7 cellular contexts compared by ENCODE assay signal in the genomic region with DNA sequence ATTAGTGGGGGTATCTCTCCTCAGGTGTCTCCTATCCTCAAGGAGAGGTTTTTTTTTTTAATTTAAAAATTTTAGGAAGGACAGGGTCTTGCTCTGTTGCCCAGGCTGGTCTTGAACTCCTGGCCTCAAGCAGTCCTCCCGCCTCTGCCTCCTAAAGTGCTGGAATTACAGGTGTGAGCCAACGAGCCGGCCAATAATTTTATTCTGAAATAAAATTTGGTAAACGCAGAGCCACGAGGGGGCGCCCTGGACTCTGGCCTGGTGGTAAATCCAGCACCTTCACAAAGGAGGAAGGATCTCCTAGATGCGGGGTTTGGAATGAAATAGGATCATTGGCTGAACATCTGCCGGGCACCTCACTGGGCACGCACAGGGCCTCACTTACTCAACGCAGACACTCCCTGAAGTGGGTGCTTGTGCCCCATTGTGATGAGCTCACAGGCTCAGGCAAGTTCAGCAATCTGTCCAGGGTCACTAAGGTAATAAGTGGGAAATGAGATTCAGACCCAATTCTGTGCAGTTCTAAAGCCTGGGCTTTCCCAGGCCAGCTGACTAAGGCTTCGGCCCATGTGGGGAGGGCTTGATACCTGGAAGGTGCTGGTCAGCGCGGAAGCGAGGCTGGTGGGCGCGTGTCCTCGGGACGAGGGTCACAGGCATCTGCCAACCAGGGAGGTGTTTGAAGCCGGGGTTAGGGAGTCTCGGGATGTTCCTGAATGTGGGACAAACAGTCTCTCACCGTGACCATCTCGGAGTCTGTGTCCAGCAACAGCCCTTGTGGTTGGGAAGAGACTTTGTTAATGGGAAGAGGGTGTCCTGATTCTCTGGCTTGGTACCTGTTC. TPM values are rescaled to one million over a fixed set of nuclear protein-coding genes. Genes with fewer than 3 reads are reported as not detected.
A peak's percentile ranks its signal among the peaks of the same experiment; 100 is the strongest.
DNase-seq lines count a peak whose midpoint lies in the region; ATAC-seq, FAIRE-seq and TF ChIP-seq lines count a peak whose summit lies in the region.

No MANE protein-coding gene starts in this region.

- H4K8ac ChIP-seq in IMR-90 (ENCODE audit: low read depth in 2 of 2, low read length in 2 of 2) = no peak overlapping the region

- no peaks in the 10 kb centered on the region for H4K20me1 ChIP-seq in IMR-90 (ENCODE audit: insufficient read depth, low read length)

- no TSS peak for BruUV-seq in IMR-90 (replicated peaks; lab: Mats Ljungman, UMichigan)

- H2AK5ac ChIP-seq in IMR-90 (ENCODE audit: low read depth, low read length) = no peak overlapping the region

- dilution Hi-C loops in IMR-90 (cut with HindIII; ENCODE audit: low sequenced_read_pairs, unreplicated experiment) = no loop called here

- no peak overlapping the region for H3K27ac Mint-ChIP-seq in nephron

- in situ Hi-C loops in IMR-90 (cut with MboI; ENCODE audit: low sequenced_read_pairs) = no loop called here

- H3K4me3 ChIP-seq in IMR-90 (ENCODE audit: insufficient read depth, low read depth, low read length) (no peak overlapping the region), bronchial epithelial cell (ENCODE audit: low read depth, low read length) (no peak overlapping the region)

- DNase-seq in EH (ENCODE audit: low read depth) (peak; percentile 25), IMR-90 (no peak), SK-N-DZ (ENCODE audit: low spot score) (peak; percentile 54), bronchial epithelial cell (ENCODE audit: low read depth) (peak; percentile 42), pons (ENCODE audit: low spot score) (no peak)

- CTCF ChIA-PET in IMR-90 (lab: Yijun Ruan, JAX) = interaction anchor here (0.7 kb wide), 1 partner anchor 192 kb away, joined by 3 read pairs; no protein-coding TSS in a partner anchor

- no peak overlapping the region for H2AK9ac ChIP-seq in IMR-90 (replicated peaks; ENCODE audit: low read depth, low read length, poor library complexity)

- H3K27ac ChIP-seq in IMR-90 (ENCODE audit: insufficient read depth, low read length) = no peak overlapping the region

- H4K5ac ChIP-seq in IMR-90 (ENCODE audit: low read depth, low read length) = no peak overlapping the region

- TF ChIP-seq CTCF in IMR-90 (conservative IDR thresholded peaks at IDR 0.05; ENCODE audit: low read depth, low read length) (peak; percentile 48), bronchial epithelial cell (IDR thresholded peaks at IDR 0.05; ENCODE audit: insufficient read depth, low read length, severe bottlenecking) (peak; percentile 59), nephron (IDR thresholded peaks at IDR 0.05; ENCODE audit: unreplicated experiment in 3 of 3) (peak; percentile 30 to 50 (median 45))

- H3K27me3 ChIP-seq in IMR-90 (ENCODE audit: control insufficient read depth, insufficient read depth, low read length) (peaks cover 39% of the 10 kb centered on the region), bronchial epithelial cell (ENCODE audit: control insufficient read depth, insufficient read depth, low read length) (peaks cover under 1% of the 10 kb centered on the region)

- 75% methylated on average over 15 of the region's 22 CpGs; no CpG with 5 or more reads in 1 of the 2 experiments for WGBS in IMR-90 (ENCODE audit: extremely low coverage in 2 of 2, insufficient read length in 1 of 2), 2 experiments

- intact Hi-C loops in IMR-90 (cut with micrococcal nuclease) = loop anchor here (5.0 kb wide), 1 partner anchor 326 kb away; no protein-coding TSS in a partner anchor

- no peaks in the 10 kb centered on the region for H3K36me3 Mint-ChIP-seq in nephron (ENCODE audit: low read depth)

- no peak overlapping the region for H2AFZ ChIP-seq in IMR-90 (replicated peaks; ENCODE audit: low read length, poor library complexity)

- no peak overlapping the region for H3K23ac ChIP-seq in IMR-90 (ENCODE audit: low read depth, low read length)

- H3K4me3 Mint-ChIP-seq in nephron = no peak overlapping the region

- H3K36me3 ChIP-seq in IMR-90 (ENCODE audit: control insufficient read depth, insufficient read depth, low read length) (no peaks in the 10 kb centered on the region), bronchial epithelial cell (ENCODE audit: control insufficient read depth, insufficient read depth, low read length) (no peaks in the 10 kb centered on the region)

- no peak overlapping the region for H3K4ac ChIP-seq in IMR-90 (ENCODE audit: low read depth, low read length)

- peaks cover 18% of the 10 kb centered on the region for H3K27me3 Mint-ChIP-seq in nephron (ENCODE audit: low read depth)

- no peak for TF ChIP-seq POLR2A in IMR-90 (IDR thresholded peaks at IDR 0.05; ENCODE audit: low read depth, low read length)

- H3K9ac ChIP-seq in IMR-90 (ENCODE audit: low read depth, low read length) = no peak overlapping the region

- no peak overlapping the region for H3K4me2 ChIP-seq in IMR-90 (ENCODE audit: low read depth, low read length)

- no peak for TF ChIP-seq RAD21 in IMR-90 (IDR thresholded peaks at IDR 0.05; ENCODE audit: low read length)

- no peaks in the 10 kb centered on the region for H3K79me1 ChIP-seq in IMR-90 (ENCODE audit: low read depth in 1 of 2, low read length in 2 of 2)

- no peak overlapping the region for H3K18ac ChIP-seq in IMR-90 (ENCODE audit: low read depth, low read length)

- H2BK15ac ChIP-seq in IMR-90 (ENCODE audit: low read depth, low read length) = no peak overlapping the region

- H4K91ac ChIP-seq in IMR-90 (ENCODE audit: insufficient read depth, low read depth, low read length) = no peak overlapping the region

- POLR2A ChIA-PET in IMR-90 (lab: Charles Lee; ENCODE audit: unreplicated experiment) = no interaction called here

- no peaks in the 10 kb centered on the region for H3K4me1 ChIP-seq in IMR-90 (ENCODE audit: control insufficient read depth, insufficient read depth, low read length)

- H2BK20ac ChIP-seq in IMR-90 (ENCODE audit: low read depth, low read length) = no peak overlapping the region

- H3K4me1 Mint-ChIP-seq in nephron = no peaks in the 10 kb centered on the region

- ATAC-seq in IMR-90 (ENCODE audit: low read depth) = peak; percentile 49; the same call in 1 of the 2 replicates
- ATAC-seq in GM21723 (IDR thresholded peaks at IDR 0.05; ENCODE audit: unreplicated experiment) = no peak

- H3K9me1 ChIP-seq in IMR-90 (ENCODE audit: insufficient read depth, low read length) = no peaks in the 10 kb centered on the region

- H3K9me3 Mint-ChIP-seq in nephron = no peaks in the 10 kb centered on the region

- H2BK120ac ChIP-seq in IMR-90 (ENCODE audit: low read depth, low read length) = no peak overlapping the region

- no peak overlapping the region for H3K56ac ChIP-seq in IMR-90 (ENCODE audit: extremely low read depth, insufficient read depth, low read length)

- no peak overlapping the region for H3K14ac ChIP-seq in IMR-90 (replicated peaks; ENCODE audit: low read depth, low read length)

- no peaks in the 10 kb centered on the region for H3K9me3 ChIP-seq in IMR-90 (ENCODE audit: control insufficient read depth, insufficient read depth, low read length)

- H2BK5ac ChIP-seq in IMR-90 (ENCODE audit: low read depth, low read length, poor library complexity, severe bottlenecking) = no peak overlapping the region

- FAIRE-seq in bronchial epithelial cell (lab: Jason Lieb, UNC) = peak; percentile 40

TF ChIP-seq in IMR-90, 13 proteins besides CTCF, POLR2A, EP300 and RAD21:
- TF ChIP-seq CEBPB (IDR thresholded peaks at IDR 0.05; ENCODE audit: low read depth, low read length) (no peak), CHD1 (IDR thresholded peaks at IDR 0.05; ENCODE audit: low read depth, low read length) (no peak), MAFK (IDR thresholded peaks at IDR 0.05; ENCODE audit: low read depth, low read length) (no peak), USF2 (IDR thresholded peaks at IDR 0.05; ENCODE audit: low read depth, low read length) (no peak), BHLHE40 (IDR thresholded peaks at IDR 0.05; ENCODE audit: low read depth, low read length) (no peak), MXI1 (IDR thresholded peaks at IDR 0.05; ENCODE audit: borderline replicate concordance, low read depth, low read length) (no peak), MAZ (IDR thresholded peaks at IDR 0.05; ENCODE audit: borderline replicate concordance, low read depth, low read length) (no peak), RFX5 (IDR thresholded peaks at IDR 0.05; ENCODE audit: low read depth, low read length) (no peak), RCOR1 (IDR thresholded peaks at IDR 0.05; ENCODE audit: insufficient replicate concordance, low read length) (no peak), SMC3 (IDR thresholded peaks at IDR 0.05; ENCODE audit: low read depth, low read length) (no peak), NFE2L2 (IDR thresholded peaks at IDR 0.05; ENCODE audit: low read depth, low read length) (no peak)
- TF ChIP-seq, protein P1, sequence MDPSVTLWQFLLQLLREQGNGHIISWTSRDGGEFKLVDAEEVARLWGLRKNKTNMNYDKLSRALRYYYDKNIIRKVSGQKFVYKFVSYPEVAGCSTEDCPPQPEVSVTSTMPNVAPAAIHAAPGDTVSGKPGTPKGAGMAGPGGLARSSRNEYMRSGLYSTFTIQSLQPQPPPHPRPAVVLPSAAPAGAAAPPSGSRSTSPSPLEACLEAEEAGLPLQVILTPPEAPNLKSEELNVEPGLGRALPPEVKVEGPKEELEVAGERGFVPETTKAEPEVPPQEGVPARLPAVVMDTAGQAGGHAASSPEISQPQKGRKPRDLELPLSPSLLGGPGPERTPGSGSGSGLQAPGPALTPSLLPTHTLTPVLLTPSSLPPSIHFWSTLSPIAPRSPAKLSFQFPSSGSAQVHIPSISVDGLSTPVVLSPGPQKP (IDR thresholded peaks at IDR 0.05; ENCODE audit: borderline replicate concordance, low read depth, low read length) = no peak
TF ChIP-seq in IMR-90: peak in this region for 0.

RNA-seq across cellular contexts. Expression of gene ETV3, which starts 32.7 kb away (rescaled TPM):
- 14.7 and 21.1 TPM in 2 replicates for total RNA-seq in IMR-90 (2012; rRNA removed)
- 6.4 and 6.8 TPM in 2 replicates for polyA plus RNA-seq in IMR-90 (2012; rRNA removed)
- polyA plus RNA-seq in IMR-90 (2012; cell fraction: cytosol; rRNA removed) = 2.9 and 4.0 TPM in 2 replicates
- 10.0 and 112 TPM in 2 replicates for polyA plus RNA-seq in IMR-90 (2012; cell fraction: nucleus; rRNA removed; ENCODE audit: low replicate concordance)
- polyA plus RNA-seq in SK-N-DZ (2014; cell fraction: cytosol; rRNA removed) = 6.4 and 7.0 TPM in 2 replicates
- polyA plus RNA-seq in SK-N-DZ (2014; cell fraction: nucleus; rRNA removed) = 5.3 and 9.6 TPM in 2 replicates
- 17.1 and 17.9 TPM in 2 replicates for total RNA-seq in bronchial epithelial cell

Comparison
In these comparisons a context has a peak if more than half of its experiments do, and no peak if none do; other contexts are left out.
1. DNase-seq: peak in EH (single experiment), SK-N-DZ (single experiment) and bronchial epithelial cell (single experiment); none in IMR-90 (single experiment) and pons (single experiment).
2. Peak in every context shown above with its lines, with median percentiles within 50 percentile points of each other: CTCF ChIP-seq.